Comparison of ENCODE assay signal across 1 cellular context in the genomic region with DNA sequence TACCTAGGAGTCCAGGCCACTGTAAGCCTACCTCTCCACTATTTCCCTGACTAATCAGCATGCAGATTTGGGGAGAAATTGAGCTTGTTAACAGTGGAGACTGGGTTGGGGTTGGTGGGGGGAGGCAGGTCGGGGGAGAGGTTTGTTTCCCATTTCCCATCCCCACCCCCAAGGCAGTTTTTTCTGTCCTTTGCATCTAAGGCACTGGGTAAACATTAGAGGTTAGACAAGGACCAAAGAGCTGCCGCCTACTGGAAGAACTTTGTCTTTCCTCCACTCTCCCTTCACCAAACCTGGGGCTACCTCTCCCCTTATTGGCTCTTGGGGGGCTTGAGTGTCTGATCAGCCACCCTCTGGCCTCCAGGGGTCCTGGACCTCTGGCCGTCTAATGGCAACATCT.
TF ChIP-seq lines count a peak whose summit lies in the region.

No MANE protein-coding gene starts in this region.

TF ChIP-seq in SK-N-SH, 30 proteins besides CTCF, POLR2A, EP300 and RAD21 (continued from another document):
- TF ChIP-seq MEF2A (IDR thresholded peaks at IDR 0.05; ENCODE audit: borderline replicate concordance, low read depth), result no peak
- no peak for TF ChIP-seq NRF1 (IDR thresholded peaks at IDR 0.05; ENCODE audit: low read depth, low read length)
- no peak for TF ChIP-seq RCOR1 (IDR thresholded peaks at IDR 0.05; ENCODE audit: low read length)
- no peak for TF ChIP-seq RFX5 (IDR thresholded peaks at IDR 0.05; ENCODE audit: low read length)
